8 cellular contexts compared by ENCODE assay signal in genomic region chr1:52697795-52698674, GRCh38. TPM values are rescaled to one million over a fixed set of nuclear protein-coding genes. Genes with fewer than 3 reads are reported as not detected.
DNase-seq lines count a peak whose midpoint lies in the region; ATAC-seq and TF ChIP-seq lines count a peak whose summit lies in the region.

Gene COA7, minus strand, starts transcription at chr1:52698347. Its CDS starts 21 bp downstream, at chr1:52698326.

- H3K36me3 ChIP-seq in HUES6 (ENCODE audit: control insufficient read depth, insufficient read depth, low read length), result peaks cover 4% of the 10 kb centered on the region
- peaks cover 22% of the 10 kb centered on the region for H3K36me3 ChIP-seq in OCI-LY7 (ENCODE audit: insufficient read depth, low read length)

- H3K4me3 ChIP-seq in HUES6 (ENCODE audit: low read depth, low read length), result peak within 1 kb of the TSS; percentile 84
- H3K4me3 ChIP-seq in OCI-LY7 (ENCODE audit: low read depth, low read length, poor library complexity, severe bottlenecking), result peak within 1 kb of the TSS; percentile 77
- peak within 1 kb of the TSS; percentile 80 for H3K4me3 ChIP-seq in mononuclear cell (ENCODE audit: low read length)

- peaks cover 31% of the 10 kb centered on the region; the same call in 1 of the 2 replicates for H3K79me2 ChIP-seq in OCI-LY7 (ENCODE audit: insufficient read depth, low read depth, low read length)

- DNase-seq in OCI-LY7 (ENCODE audit: low spot score), result peak; percentile 71
- DNase-seq in activated T-cell treated with anti-CD3 and anti-CD28 coated beads for 48 hours (ENCODE audit: low read depth), result peak; percentile 73
- no peak for DNase-seq in epithelial cell of prostate (ENCODE audit: low read depth, low spot score)
- DNase-seq in stimulated activated CD8-positive, alpha-beta memory T cell treated with anti-CD3 and anti-CD28 coated beads, Interleukin-4, amount 100 ng/mL, for 1 hour (ENCODE audit: low read depth in 2 of 2, low spot score in 1 of 2), result peak; percentile 22 to 25

- H2AFZ ChIP-seq in OCI-LY7 (ENCODE audit: low read length), result peak within 1 kb of the TSS; percentile 98

- H3K27ac ChIP-seq in C4-2B, result peak within 1 kb of the TSS; percentile 87
- peak within 1 kb of the TSS; percentile 59; the same call in 1 of the 2 replicates for H3K27ac ChIP-seq in HUES6 (ENCODE audit: low read depth, low read length)
- no peak within 1 kb of the TSS for H3K27ac ChIP-seq in OCI-LY7 (ENCODE audit: low read depth, low read length, poor library complexity, severe bottlenecking)
- peak within 1 kb of the TSS; percentile 59 for H3K27ac ChIP-seq in epithelial cell of prostate

- ATAC-seq in GM19438 (IDR thresholded peaks at IDR 0.05; ENCODE audit: low read depth, unreplicated experiment), result peak; percentile 55

- H3K9ac ChIP-seq in HUES6 (ENCODE audit: low read length), result peak within 1 kb of the TSS; percentile 94

- peaks cover 5% of the 10 kb centered on the region for H3K4me1 ChIP-seq in HUES6 (ENCODE audit: control insufficient read depth, insufficient read depth, low read length)
- H3K4me1 ChIP-seq in OCI-LY7 (ENCODE audit: insufficient read depth, low read length, poor library complexity, severe bottlenecking), result peaks cover 19% of the 10 kb centered on the region
- peaks cover 12% of the 10 kb centered on the region for H3K4me1 ChIP-seq in mononuclear cell (ENCODE audit: insufficient read depth, low read length)

- intact Hi-C loops in OCI-LY7 (cut with micrococcal nuclease; ENCODE audit: unreplicated experiment), result loop anchor here (5.0 kb wide), 1 partner anchor 499 kb away; the partner anchor contains the start of gene CPT2

- CTCF ChIA-PET in OCI-LY7 (lab: Charles Lee; ENCODE audit: unreplicated experiment), result no interaction called here

- peak within 1 kb of the TSS; percentile 80 for H3K4me2 ChIP-seq in OCI-LY7 (ENCODE audit: low read length)

- H3K27me3 ChIP-seq in HUES6 (ENCODE audit: control insufficient read depth, insufficient read depth, low read length) (no peaks in the 10 kb centered on the region), mononuclear cell (ENCODE audit: insufficient read depth, low read length) (no peaks in the 10 kb centered on the region)

- POLR2A ChIA-PET in OCI-LY7 (lab: Charles Lee), result interaction anchor here (0.6 to 1.0 kb wide), 2 partner anchors 29 to 36 kb away, joined by 3 to 6 read pairs; partner anchors contain the start of gene ZYG11B

- H3K9me3 ChIP-seq in HUES6 (ENCODE audit: control insufficient read depth, insufficient read depth, low read depth, low read length) (no peaks in the 10 kb centered on the region), OCI-LY7 (ENCODE audit: low read length) (no peaks in the 10 kb centered on the region), mononuclear cell (ENCODE audit: low read depth, low read length) (no peaks in the 10 kb centered on the region)

- no peak for TF ChIP-seq CTCF in C4-2B (conservative IDR thresholded peaks at IDR 0.05)
- TF ChIP-seq CTCF in OCI-LY7 (conservative IDR thresholded peaks at IDR 0.05; ENCODE audit: low read length), result no peak

- BruUV-seq in OCI-LY7 (replicated peaks; lab: Mats Ljungman, UMichigan), result no TSS peak

- no peaks in the 10 kb centered on the region for H4K20me1 ChIP-seq in OCI-LY7 (ENCODE audit: insufficient read depth, low read length)

- H3K9me2 ChIP-seq in OCI-LY7 (ENCODE audit: insufficient read depth, low read length), result no peaks in the 10 kb centered on the region

RNA-seq across cellular contexts. Expression of gene COA7, which starts in this region (rescaled TPM):
- total RNA-seq in OCI-LY7 (2014; rRNA removed; shearing (Covaris generic)), result 6.6 and 7.0 TPM in 2 replicates
- total RNA-seq in OCI-LY7 (2022) (19.9 and 26.1 TPM in 2 replicates), mononuclear cell (1.8 TPM)
